1 cellular context compared by ENCODE assay signal in the genomic region with DNA sequence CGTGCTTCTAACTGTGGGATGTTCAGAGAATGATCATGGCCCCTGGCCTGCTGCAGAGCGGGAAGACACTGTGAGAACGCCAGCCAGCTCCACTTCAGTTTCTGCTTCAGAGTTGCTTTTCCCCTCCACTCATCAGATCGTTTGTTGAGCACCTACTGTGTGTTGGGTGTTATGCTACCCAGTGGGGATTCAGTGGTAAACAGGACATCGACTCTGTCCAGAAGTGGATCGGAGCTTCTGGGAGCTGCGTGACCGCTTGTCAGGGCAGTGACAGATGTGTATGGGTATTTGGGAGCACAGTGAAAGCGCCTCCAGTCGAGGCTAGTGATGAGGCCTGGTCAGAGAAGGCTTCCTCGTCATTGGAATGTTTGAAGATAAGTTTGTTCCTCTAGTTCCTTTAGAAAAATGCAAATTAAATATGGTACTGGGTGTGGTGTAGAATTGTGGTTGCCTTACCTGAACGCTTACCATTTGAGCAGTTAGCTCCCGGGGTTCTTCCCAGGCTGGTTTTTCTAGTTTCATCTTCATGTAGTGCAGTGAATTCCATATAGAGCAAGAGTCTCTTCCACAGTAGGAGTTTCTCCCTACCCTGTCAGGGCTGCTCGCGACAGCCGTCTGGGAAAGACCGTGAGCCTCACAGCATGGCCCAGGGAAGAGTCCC.
TF ChIP-seq lines count a peak whose summit lies in the region.

No MANE protein-coding gene starts in this region.

TF ChIP-seq in H1, 55 proteins besides CTCF, POLR2A, EP300 and RAD21 (continued from another document):
- TF ChIP-seq, protein P1, sequence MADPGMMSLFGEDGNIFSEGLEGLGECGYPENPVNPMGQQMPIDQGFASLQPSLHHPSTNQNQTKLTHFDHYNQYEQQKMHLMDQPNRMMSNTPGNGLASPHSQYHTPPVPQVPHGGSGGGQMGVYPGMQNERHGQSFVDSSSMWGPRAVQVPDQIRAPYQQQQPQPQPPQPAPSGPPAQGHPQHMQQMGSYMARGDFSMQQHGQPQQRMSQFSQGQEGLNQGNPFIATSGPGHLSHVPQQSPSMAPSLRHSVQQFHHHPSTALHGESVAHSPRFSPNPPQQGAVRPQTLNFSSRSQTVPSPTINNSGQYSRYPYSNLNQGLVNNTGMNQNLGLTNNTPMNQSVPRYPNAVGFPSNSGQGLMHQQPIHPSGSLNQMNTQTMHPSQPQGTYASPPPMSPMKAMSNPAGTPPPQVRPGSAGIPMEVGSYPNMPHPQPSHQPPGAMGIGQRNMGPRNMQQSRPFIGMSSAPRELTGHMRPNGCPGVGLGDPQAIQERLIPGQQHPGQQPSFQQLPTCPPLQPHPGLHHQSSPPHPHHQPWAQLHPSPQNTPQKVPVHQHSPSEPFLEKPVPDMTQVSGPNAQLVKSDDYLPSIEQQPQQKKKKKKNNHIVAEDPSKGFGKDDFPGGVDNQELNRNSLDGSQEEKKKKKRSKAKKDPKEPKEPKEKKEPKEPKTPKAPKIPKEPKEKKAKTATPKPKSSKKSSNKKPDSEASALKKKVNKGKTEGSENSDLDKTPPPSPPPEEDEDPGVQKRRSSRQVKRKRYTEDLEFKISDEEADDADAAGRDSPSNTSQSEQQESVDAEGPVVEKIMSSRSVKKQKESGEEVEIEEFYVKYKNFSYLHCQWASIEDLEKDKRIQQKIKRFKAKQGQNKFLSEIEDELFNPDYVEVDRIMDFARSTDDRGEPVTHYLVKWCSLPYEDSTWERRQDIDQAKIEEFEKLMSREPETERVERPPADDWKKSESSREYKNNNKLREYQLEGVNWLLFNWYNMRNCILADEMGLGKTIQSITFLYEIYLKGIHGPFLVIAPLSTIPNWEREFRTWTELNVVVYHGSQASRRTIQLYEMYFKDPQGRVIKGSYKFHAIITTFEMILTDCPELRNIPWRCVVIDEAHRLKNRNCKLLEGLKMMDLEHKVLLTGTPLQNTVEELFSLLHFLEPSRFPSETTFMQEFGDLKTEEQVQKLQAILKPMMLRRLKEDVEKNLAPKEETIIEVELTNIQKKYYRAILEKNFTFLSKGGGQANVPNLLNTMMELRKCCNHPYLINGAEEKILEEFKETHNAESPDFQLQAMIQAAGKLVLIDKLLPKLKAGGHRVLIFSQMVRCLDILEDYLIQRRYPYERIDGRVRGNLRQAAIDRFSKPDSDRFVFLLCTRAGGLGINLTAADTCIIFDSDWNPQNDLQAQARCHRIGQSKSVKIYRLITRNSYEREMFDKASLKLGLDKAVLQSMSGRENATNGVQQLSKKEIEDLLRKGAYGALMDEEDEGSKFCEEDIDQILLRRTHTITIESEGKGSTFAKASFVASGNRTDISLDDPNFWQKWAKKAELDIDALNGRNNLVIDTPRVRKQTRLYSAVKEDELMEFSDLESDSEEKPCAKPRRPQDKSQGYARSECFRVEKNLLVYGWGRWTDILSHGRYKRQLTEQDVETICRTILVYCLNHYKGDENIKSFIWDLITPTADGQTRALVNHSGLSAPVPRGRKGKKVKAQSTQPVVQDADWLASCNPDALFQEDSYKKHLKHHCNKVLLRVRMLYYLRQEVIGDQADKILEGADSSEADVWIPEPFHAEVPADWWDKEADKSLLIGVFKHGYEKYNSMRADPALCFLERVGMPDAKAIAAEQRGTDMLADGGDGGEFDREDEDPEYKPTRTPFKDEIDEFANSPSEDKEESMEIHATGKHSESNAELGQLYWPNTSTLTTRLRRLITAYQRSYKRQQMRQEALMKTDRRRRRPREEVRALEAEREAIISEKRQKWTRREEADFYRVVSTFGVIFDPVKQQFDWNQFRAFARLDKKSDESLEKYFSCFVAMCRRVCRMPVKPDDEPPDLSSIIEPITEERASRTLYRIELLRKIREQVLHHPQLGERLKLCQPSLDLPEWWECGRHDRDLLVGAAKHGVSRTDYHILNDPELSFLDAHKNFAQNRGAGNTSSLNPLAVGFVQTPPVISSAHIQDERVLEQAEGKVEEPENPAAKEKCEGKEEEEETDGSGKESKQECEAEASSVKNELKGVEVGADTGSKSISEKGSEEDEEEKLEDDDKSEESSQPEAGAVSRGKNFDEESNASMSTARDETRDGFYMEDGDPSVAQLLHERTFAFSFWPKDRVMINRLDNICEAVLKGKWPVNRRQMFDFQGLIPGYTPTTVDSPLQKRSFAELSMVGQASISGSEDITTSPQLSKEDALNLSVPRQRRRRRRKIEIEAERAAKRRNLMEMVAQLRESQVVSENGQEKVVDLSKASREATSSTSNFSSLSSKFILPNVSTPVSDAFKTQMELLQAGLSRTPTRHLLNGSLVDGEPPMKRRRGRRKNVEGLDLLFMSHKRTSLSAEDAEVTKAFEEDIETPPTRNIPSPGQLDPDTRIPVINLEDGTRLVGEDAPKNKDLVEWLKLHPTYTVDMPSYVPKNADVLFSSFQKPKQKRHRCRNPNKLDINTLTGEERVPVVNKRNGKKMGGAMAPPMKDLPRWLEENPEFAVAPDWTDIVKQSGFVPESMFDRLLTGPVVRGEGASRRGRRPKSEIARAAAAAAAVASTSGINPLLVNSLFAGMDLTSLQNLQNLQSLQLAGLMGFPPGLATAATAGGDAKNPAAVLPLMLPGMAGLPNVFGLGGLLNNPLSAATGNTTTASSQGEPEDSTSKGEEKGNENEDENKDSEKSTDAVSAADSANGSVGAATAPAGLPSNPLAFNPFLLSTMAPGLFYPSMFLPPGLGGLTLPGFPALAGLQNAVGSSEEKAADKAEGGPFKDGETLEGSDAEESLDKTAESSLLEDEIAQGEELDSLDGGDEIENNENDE (IDR thresholded peaks at IDR 0.05; ENCODE audit: insufficient replicate concordance, low read length): no peak
- no peak for TF ChIP-seq RNF2 (IDR thresholded peaks at IDR 0.05; ENCODE audit: borderline replicate concordance, low read depth, low read length, missing control alignments, poor library complexity, severe bottlenecking)
- no peak for TF ChIP-seq EZH2 (IDR thresholded peaks at IDR 0.05; ENCODE audit: low read depth, low read length, severe bottlenecking)
- no peak for TF ChIP-seq CTBP2 (IDR thresholded peaks at IDR 0.05; ENCODE audit: borderline replicate concordance, insufficient read depth, insufficient read length, low read length)
- TF ChIP-seq SIX5 (IDR thresholded peaks at IDR 0.05; ENCODE audit: low read depth, low read length): no peak
- no peak for TF ChIP-seq ASH2L (IDR thresholded peaks at IDR 0.05; ENCODE audit: low read length)
- TF ChIP-seq POU5F1 (IDR thresholded peaks at IDR 0.05; ENCODE audit: low read depth, low read length): no peak
- TF ChIP-seq NANOG (IDR thresholded peaks at IDR 0.05; ENCODE audit: insufficient read depth, low read depth, low read length, poor library complexity, severe bottlenecking): no peak
- TF ChIP-seq GABPA (IDR thresholded peaks at IDR 0.05; ENCODE audit: borderline replicate concordance, insufficient read depth, low read length): no peak
- TF ChIP-seq TAF7 (optimal IDR thresholded peaks at IDR 0.05; ENCODE audit: borderline replicate concordance, low read depth, low read length): no peak
- TF ChIP-seq BACH1 (IDR thresholded peaks at IDR 0.05; ENCODE audit: low read length): no peak
- no peak for TF ChIP-seq SP1 (IDR thresholded peaks at IDR 0.05; ENCODE audit: low read depth, low read length)
